1 cellular context compared by ENCODE assay signal in the genomic region with DNA sequence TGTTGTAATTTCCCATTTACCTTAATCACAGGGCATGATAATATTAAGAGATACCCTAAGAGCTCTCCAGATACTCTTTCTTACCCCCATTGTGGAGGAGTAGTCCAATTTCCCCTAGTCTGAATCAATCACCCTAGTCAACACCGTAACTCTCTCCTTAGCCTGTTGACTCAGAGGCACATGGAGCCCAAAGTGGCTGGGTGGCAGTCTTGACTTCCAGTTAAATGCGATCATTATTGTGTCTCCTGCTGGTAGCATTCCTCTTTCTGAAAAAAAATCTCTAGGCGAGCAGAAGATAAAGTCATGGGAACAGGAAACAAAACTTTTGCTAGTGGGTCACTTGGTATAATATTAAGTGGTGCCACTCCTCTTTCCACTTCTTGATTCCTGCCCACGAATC.
TF ChIP-seq lines count a peak whose summit lies in the region.

No MANE protein-coding gene starts in this region.

TF ChIP-seq in GM23338, 12 proteins besides CTCF, POLR2A, EP300 and RAD21 (continued from another document):
- TF ChIP-seq STAT1 (IDR thresholded peaks at IDR 0.05; ENCODE audit: unreplicated experiment) (no peak), JUNB (IDR thresholded peaks at IDR 0.05; ENCODE audit: unreplicated experiment) (no peak), POLR2AphosphoS5 (IDR thresholded peaks at IDR 0.05; ENCODE audit: low read depth) (no peak), EZH2 (IDR thresholded peaks at IDR 0.05; ENCODE audit: low read depth, unreplicated experiment) (no peak), CREB1 (CRISPR knock-in tag; IDR thresholded peaks at IDR 0.05; ENCODE audit: low read depth) (no peak), NANOG (IDR thresholded peaks at IDR 0.05; ENCODE audit: borderline replicate concordance) (no peak), EZH2phosphoT487 (IDR thresholded peaks at IDR 0.05; ENCODE audit: unreplicated experiment) (no peak), ZNF331 (CRISPR knock-in tag; IDR thresholded peaks at IDR 0.05; ENCODE audit: low read depth) (no peak)
- TF ChIP-seq, protein P1, sequence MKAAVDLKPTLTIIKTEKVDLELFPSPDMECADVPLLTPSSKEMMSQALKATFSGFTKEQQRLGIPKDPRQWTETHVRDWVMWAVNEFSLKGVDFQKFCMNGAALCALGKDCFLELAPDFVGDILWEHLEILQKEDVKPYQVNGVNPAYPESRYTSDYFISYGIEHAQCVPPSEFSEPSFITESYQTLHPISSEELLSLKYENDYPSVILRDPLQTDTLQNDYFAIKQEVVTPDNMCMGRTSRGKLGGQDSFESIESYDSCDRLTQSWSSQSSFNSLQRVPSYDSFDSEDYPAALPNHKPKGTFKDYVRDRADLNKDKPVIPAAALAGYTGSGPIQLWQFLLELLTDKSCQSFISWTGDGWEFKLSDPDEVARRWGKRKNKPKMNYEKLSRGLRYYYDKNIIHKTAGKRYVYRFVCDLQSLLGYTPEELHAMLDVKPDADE (IDR thresholded peaks at IDR 0.05), result no peak
- TF ChIP-seq, protein P2, sequence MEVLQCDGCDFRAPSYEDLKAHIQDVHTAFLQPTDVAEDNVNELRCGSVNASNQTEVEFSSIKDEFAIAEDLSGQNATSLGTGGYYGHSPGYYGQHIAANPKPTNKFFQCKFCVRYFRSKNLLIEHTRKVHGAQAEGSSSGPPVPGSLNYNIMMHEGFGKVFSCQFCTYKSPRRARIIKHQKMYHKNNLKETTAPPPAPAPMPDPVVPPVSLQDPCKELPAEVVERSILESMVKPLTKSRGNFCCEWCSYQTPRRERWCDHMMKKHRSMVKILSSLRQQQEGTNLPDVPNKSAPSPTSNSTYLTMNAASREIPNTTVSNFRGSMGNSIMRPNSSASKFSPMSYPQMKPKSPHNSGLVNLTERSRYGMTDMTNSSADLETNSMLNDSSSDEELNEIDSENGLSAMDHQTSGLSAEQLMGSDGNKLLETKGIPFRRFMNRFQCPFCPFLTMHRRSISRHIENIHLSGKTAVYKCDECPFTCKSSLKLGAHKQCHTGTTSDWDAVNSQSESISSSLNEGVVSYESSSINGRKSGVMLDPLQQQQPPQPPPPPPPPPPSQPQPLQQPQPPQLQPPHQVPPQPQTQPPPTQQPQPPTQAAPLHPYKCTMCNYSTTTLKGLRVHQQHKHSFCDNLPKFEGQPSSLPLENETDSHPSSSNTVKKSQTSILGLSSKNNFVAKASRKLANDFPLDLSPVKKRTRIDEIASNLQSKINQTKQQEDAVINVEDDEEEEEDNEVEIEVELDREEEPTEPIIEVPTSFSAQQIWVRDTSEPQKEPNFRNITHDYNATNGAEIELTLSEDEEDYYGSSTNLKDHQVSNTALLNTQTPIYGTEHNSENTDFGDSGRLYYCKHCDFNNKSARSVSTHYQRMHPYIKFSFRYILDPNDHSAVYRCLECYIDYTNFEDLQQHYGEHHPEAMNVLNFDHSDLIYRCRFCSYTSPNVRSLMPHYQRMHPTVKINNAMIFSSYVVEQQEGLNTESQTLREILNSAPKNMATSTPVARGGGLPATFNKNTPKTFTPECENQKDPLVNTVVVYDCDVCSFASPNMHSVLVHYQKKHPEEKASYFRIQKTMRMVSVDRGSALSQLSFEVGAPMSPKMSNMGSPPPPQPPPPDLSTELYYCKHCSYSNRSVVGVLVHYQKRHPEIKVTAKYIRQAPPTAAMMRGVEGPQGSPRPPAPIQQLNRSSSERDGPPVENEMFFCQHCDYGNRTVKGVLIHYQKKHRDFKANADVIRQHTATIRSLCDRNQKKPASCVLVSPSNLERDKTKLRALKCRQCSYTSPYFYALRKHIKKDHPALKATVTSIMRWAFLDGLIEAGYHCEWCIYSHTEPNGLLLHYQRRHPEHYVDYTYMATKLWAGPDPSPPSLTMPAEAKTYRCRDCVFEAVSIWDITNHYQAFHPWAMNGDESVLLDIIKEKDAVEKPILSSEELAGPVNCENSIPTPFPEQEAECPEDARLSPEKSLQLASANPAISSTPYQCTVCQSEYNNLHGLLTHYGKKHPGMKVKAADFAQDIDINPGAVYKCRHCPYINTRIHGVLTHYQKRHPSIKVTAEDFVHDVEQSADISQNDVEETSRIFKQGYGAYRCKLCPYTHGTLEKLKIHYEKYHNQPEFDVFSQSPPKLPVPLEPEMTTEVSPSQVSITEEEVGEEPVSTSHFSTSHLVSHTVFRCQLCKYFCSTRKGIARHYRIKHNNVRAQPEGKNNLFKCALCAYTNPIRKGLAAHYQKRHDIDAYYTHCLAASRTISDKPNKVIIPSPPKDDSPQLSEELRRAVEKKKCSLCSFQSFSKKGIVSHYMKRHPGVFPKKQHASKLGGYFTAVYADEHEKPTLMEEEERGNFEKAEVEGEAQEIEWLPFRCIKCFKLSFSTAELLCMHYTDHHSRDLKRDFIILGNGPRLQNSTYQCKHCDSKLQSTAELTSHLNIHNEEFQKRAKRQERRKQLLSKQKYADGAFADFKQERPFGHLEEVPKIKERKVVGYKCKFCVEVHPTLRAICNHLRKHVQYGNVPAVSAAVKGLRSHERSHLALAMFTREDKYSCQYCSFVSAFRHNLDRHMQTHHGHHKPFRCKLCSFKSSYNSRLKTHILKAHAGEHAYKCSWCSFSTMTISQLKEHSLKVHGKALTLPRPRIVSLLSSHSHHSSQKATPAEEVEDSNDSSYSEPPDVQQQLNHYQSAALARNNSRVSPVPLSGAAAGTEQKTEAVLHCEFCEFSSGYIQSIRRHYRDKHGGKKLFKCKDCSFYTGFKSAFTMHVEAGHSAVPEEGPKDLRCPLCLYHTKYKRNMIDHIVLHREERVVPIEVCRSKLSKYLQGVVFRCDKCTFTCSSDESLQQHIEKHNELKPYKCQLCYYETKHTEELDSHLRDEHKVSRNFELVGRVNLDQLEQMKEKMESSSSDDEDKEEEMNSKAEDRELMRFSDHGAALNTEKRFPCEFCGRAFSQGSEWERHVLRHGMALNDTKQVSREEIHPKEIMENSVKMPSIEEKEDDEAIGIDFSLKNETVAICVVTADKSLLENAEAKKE (CRISPR knock-in tag; IDR thresholded peaks at IDR 0.05), result no peak
